22 cellular contexts compared by ENCODE assay signal in genomic region chr22:49353185-49353584, GRCh38.
A peak's percentile ranks its signal among the peaks of the same experiment; 100 is the strongest.
DNase-seq lines count a peak whose midpoint lies in the region; ATAC-seq, FAIRE-seq and TF ChIP-seq lines count a peak whose summit lies in the region.
"Had no signal": no experiment of that assay in that cellular context is flagged by ENCODE, and none has a peak within 500 bp of the region (broad histone marks: within the 10 kb centered on the region; RNA-seq: fewer than 3 reads in every experiment).

No MANE protein-coding gene starts in this region.

- peaks cover 6% of the 10 kb centered on the region for H3K4me1 Mint-ChIP-seq in endodermal cell
- H3K4me1 Mint-ChIP-seq in T-helper 2 cell treated with Interferon-gamma antibody and Interleukin-4, amounts not matched to agents 5 μg/mL and 100 μg/mL, for 36 hours (ENCODE audit: low read depth) = no peaks in the 10 kb centered on the region

- DNase-seq in HepG2 (ENCODE audit: low spot score) (no peak), right lobe of liver (no peak), endodermal cell (peak; percentile 20), posterior vena cava (ENCODE audit: low spot score) (peak; percentile 67), ascending aorta (ENCODE audit: low spot score in 2 of 2) (no peak), SIG-M5 treated with dmso at 0.1 percent for 504 hours (lab: John Stamatoyannopoulos, UW; ENCODE audit: unreplicated experiment) (no peak)
- no peak for DNase-seq in T-helper 2 cell treated with Interferon-gamma antibody and Interleukin-4, amounts not matched to agents 5 μg/mL and 100 μg/mL, for 36 hours (ENCODE audit: low spot score)
- DNase-seq: BE2C; Calu3; CD8-positive, alpha-beta T cell; DMS53; GOT3; KBM-7; NCI-H1105; NCI-H2081; NCI-H2171 treated with DMSO at 0.1 percent for 48 hours; NCI-H748 treated with DMSO at 0.1 percent for 48 hours; OCI-M1; Right ventricle myocardium superior had no signal

- H3K9me3 ChIP-seq in HepG2 (ENCODE audit: low read length) (no peaks in the 10 kb centered on the region), right lobe of liver (no peaks in the 10 kb centered on the region), endodermal cell (ENCODE audit: control insufficient read depth, low read length) (no peaks in the 10 kb centered on the region), ascending aorta (no peaks in the 10 kb centered on the region)
- H3K9me3 ChIP-seq: BE2C had no signal

- BruUV-seq in HepG2 (replicated peaks; lab: Mats Ljungman, UMichigan) = no TSS peak

- H3K9ac ChIP-seq in HepG2 (ENCODE audit: insufficient read depth, low read depth, low read length) (no peak overlapping the region), endodermal cell (ENCODE audit: extremely low read depth, low read length, poor library complexity, severe bottlenecking) (no peak overlapping the region)

- CTCF ChIA-PET in HepG2 (lab: Yijun Ruan, JAX; ENCODE audit: low intra/inter-chr PET ratio, low total read pairs) = no interaction called here

- H2AFZ ChIP-seq in HepG2 (ENCODE audit: low read length) = no peak overlapping the region

- intact Hi-C loops in HepG2 (cut with micrococcal nuclease; ENCODE audit: unreplicated experiment) (no loop called here), right lobe of liver (cut with DNase I) (no loop called here), posterior vena cava (cut with DNase I) (no loop called here), ascending aorta (cut with DNase I) (no loop called here)

- TF ChIP-seq POLR2A in HepG2 (IDR thresholded peaks at IDR 0.05; ENCODE audit: insufficient read depth in 1 of 2, low read depth in 2 of 2, low read length in 2 of 2) (no peak), right lobe of liver (IDR thresholded peaks at IDR 0.05) (no peak)

- TF ChIP-seq EP300 in HepG2 (IDR thresholded peaks at IDR 0.05; ENCODE audit: low read depth in 2 of 2, low read length in 2 of 2) = no peak
- TF ChIP-seq EP300 in HepG2 (CRISPR knock-in tag; IDR thresholded peaks at IDR 0.05; ENCODE audit: borderline replicate concordance) = no peak

- no peaks in the 10 kb centered on the region for H3K79me2 ChIP-seq in HepG2 (ENCODE audit: insufficient read depth, low read length)

- in situ Hi-C loops in HepG2 (cut with HindIII; ENCODE audit: extremely low pct_ligation_motif_present, low pct_unique_long_range_greater_than_20kb) = no loop called here

- H3K36me3 Mint-ChIP-seq in endodermal cell (ENCODE audit: low read depth) = no peaks in the 10 kb centered on the region
- no peaks in the 10 kb centered on the region for H3K36me3 Mint-ChIP-seq in T-helper 2 cell treated with Interferon-gamma antibody and Interleukin-4, amounts not matched to agents 5 μg/mL and 100 μg/mL, for 36 hours (ENCODE audit: low read depth)
- H3K36me3 Mint-ChIP-seq: CD8-positive, alpha-beta T cell had no signal

- no peak for ATAC-seq in HepG2
- ATAC-seq in right lobe of liver = no peak
- ATAC-seq in GM19351 (IDR thresholded peaks at IDR 0.05; ENCODE audit: unreplicated experiment) = no peak
- ATAC-seq: CD8-positive, alpha-beta T cell had no signal

- no peaks in the 10 kb centered on the region for H3K9me3 Mint-ChIP-seq in endodermal cell
- no peaks in the 10 kb centered on the region for H3K9me3 Mint-ChIP-seq in T-helper 2 cell treated with Interferon-gamma antibody and Interleukin-4, amounts not matched to agents 5 μg/mL and 100 μg/mL, for 36 hours
- H3K9me3 Mint-ChIP-seq: CD8-positive, alpha-beta T cell had no signal

- no peak overlapping the region for H3K27ac Mint-ChIP-seq in endodermal cell
- H3K27ac Mint-ChIP-seq in T-helper 2 cell treated with Interferon-gamma antibody and Interleukin-4, amounts not matched to agents 5 μg/mL and 100 μg/mL, for 36 hours = no peak overlapping the region
- H3K27ac Mint-ChIP-seq: CD8-positive, alpha-beta T cell had no signal

- no peak for FAIRE-seq in HepG2 (lab: Jason Lieb, UNC)
- FAIRE-seq: GM12892, GM18507 had no signal

- no peak overlapping the region for H3K4me3 ChIP-seq in HepG2 (replicated peaks in 1 of 3; ENCODE audit: insufficient read depth in 1 of 3, low read depth in 2 of 3, low read length in 3 of 3)
- no peak overlapping the region for H3K4me3 ChIP-seq in right lobe of liver
- no peak overlapping the region for H3K4me3 ChIP-seq in endodermal cell (ENCODE audit: low read length)
- H3K4me3 ChIP-seq in ascending aorta = no peak overlapping the region

- POLR2A ChIA-PET in HepG2 (lab: Yijun Ruan, JAX) = no interaction called here

- H3K4me1 ChIP-seq in HepG2 (ENCODE audit: insufficient read depth, low read length) (no peaks in the 10 kb centered on the region), right lobe of liver (no peaks in the 10 kb centered on the region), endodermal cell (ENCODE audit: control insufficient read depth, insufficient read depth, low read length) (peaks cover 4% of the 10 kb centered on the region), ascending aorta (no peaks in the 10 kb centered on the region)
- H3K4me1 ChIP-seq: BE2C had no signal

- no peaks in the 10 kb centered on the region for H3K27me3 Mint-ChIP-seq in endodermal cell (ENCODE audit: insufficient read depth)
- H3K27me3 Mint-ChIP-seq in T-helper 2 cell treated with Interferon-gamma antibody and Interleukin-4, amounts not matched to agents 5 μg/mL and 100 μg/mL, for 36 hours (ENCODE audit: low read depth) = peaks cover 2% of the 10 kb centered on the region

- H3K27ac ChIP-seq in HepG2 (ENCODE audit: extremely low read length, insufficient read depth, low read length) (no peak overlapping the region), right lobe of liver (no peak overlapping the region), endodermal cell (ENCODE audit: low read depth, low read length) (no peak overlapping the region), ascending aorta (no peak overlapping the region)

- H3K36me3 ChIP-seq in HepG2 (replicated peaks in 1 of 2; ENCODE audit: control insufficient read depth in 1 of 2, insufficient read depth in 2 of 2, low read length in 2 of 2) = no peaks in the 10 kb centered on the region
- H3K36me3 ChIP-seq in right lobe of liver = no peaks in the 10 kb centered on the region
- no peaks in the 10 kb centered on the region for H3K36me3 ChIP-seq in endodermal cell (ENCODE audit: control insufficient read depth, insufficient read depth, low read length)
- no peaks in the 10 kb centered on the region for H3K36me3 ChIP-seq in ascending aorta
- H3K36me3 ChIP-seq: BE2C had no signal

- WGBS in HepG2 (ENCODE audit: low lambda C conversion rate) = 24% methylated on average over 17 of the region's 17 CpGs
- 70% methylated on average over 8 of the region's 17 CpGs for WGBS in right lobe of liver (ENCODE audit: insufficient coverage, low coverage, low lambda C conversion rate, missing lambda C conversion rate)
- WGBS in endodermal cell (ENCODE audit: insufficient coverage in 1 of 2, insufficient read length in 1 of 2), 2 experiments = 92 to 95% methylated on average over 12 to 17 of the region's 17 CpGs

- TF ChIP-seq RAD21 in HepG2 (CRISPR knock-in tag; IDR thresholded peaks at IDR 0.05) = no peak

- H3K27me3 ChIP-seq in HepG2 (ENCODE audit: control insufficient read depth in 1 of 2, insufficient read depth in 2 of 2, low read length in 2 of 2) (peaks cover 11 to 90% of the 10 kb centered on the region in 2 experiments), right lobe of liver (no peaks in the 10 kb centered on the region), endodermal cell (ENCODE audit: control insufficient read depth, insufficient read depth, low read length, poor library complexity, severe bottlenecking) (no peaks in the 10 kb centered on the region), ascending aorta (no peaks in the 10 kb centered on the region)
- H3K27me3 ChIP-seq: BE2C had no signal

- no peak for TF ChIP-seq CTCF in HepG2 (CRISPR knock-in tag; IDR thresholded peaks at IDR 0.05)
- TF ChIP-seq CTCF in right lobe of liver (IDR thresholded peaks at IDR 0.05) = no peak
- no peak for TF ChIP-seq CTCF in endodermal cell (conservative IDR thresholded peaks at IDR 0.05)
- TF ChIP-seq CTCF in ascending aorta (IDR thresholded peaks at IDR 0.05) = no peak

- H3K4me2 ChIP-seq in HepG2 (ENCODE audit: low read depth, low read length) = no peak overlapping the region

- no peaks in the 10 kb centered on the region for H4K20me1 ChIP-seq in HepG2 (ENCODE audit: insufficient read depth, low read length)

- H3K4me3 Mint-ChIP-seq in endodermal cell = no peak overlapping the region
- no peak overlapping the region for H3K4me3 Mint-ChIP-seq in T-helper 2 cell treated with Interferon-gamma antibody and Interleukin-4, amounts not matched to agents 5 μg/mL and 100 μg/mL, for 36 hours
- H3K4me3 Mint-ChIP-seq: CD8-positive, alpha-beta T cell had no signal

TF ChIP-seq in HepG2, 621 proteins besides CTCF, POLR2A, EP300 and RAD21:
- no peak for TF ChIP-seq DMAP1 (CRISPR knock-in tag; IDR thresholded peaks at IDR 0.05)
- no peak for TF ChIP-seq PRPF4 (IDR thresholded peaks at IDR 0.05; ENCODE audit: low read depth, low read length, poor library complexity, severe bottlenecking)
- no peak for TF ChIP-seq CBX5 (CRISPR knock-in tag; IDR thresholded peaks at IDR 0.05; ENCODE audit: borderline replicate concordance)
- no peak for TF ChIP-seq NFKB2 (CRISPR knock-in tag; IDR thresholded peaks at IDR 0.05; ENCODE audit: borderline replicate concordance)
- 0 out of 2 replicates have a peak, but pooled peaks have one; percentile 32 for TF ChIP-seq EZH2 (conservative IDR thresholded peaks at IDR 0.05; ENCODE audit: low read depth, low read length)
- TF ChIP-seq ZNF496 (CRISPR knock-in tag; IDR thresholded peaks at IDR 0.05; ENCODE audit: insufficient replicate concordance) = no peak
TF ChIP-seq in HepG2: peak in this region for 1.

Comparison
In these comparisons a context has a peak if more than half of its experiments do, and no peak if none do; other contexts are left out.
1. DNase-seq: peak in endodermal cell (single experiment) and posterior vena cava (single experiment); none in HepG2 (single experiment), right lobe of liver (0 of 3), ascending aorta (0 of 2), T-helper 2 cell treated with Interferon-gamma antibody and Interleukin-4, amounts not matched to agents 5 μg/mL and 100 μg/mL, for 36 hours (single experiment) and SIG-M5 treated with dmso at 0.1 percent for 504 hours (single experiment).